Comparison of ENCODE assay signal across 15 cellular contexts in genomic region chr7:138458576-138459234, GRCh38. TPM values are rescaled to one million over a fixed set of nuclear protein-coding genes. Genes with fewer than 3 reads are reported as not detected.
DNase-seq lines count a peak whose midpoint lies in the region; ATAC-seq and TF ChIP-seq lines count a peak whose summit lies in the region.
"Had no signal": no experiment of that assay in that cellular context is flagged by ENCODE, and none has a peak within 500 bp of the region (broad histone marks: within the 10 kb centered on the region; RNA-seq: fewer than 3 reads in every experiment).

No MANE protein-coding gene starts in this region.

- H3K4me1 ChIP-seq in cardiac muscle cell (ENCODE audit: low read depth) (no peaks in the 10 kb centered on the region), MM.1S (ENCODE audit: low read length) (no peaks in the 10 kb centered on the region)

- H3K27ac ChIP-seq in cardiac muscle cell (peak overlapping the region; percentile 20), MM.1S (ENCODE audit: low read length) (no peak overlapping the region)

- no peak overlapping the region for H3K4me2 ChIP-seq in MM.1S (ENCODE audit: low read depth, low read length)

- POLR2A ChIA-PET in activated naive CD8-positive, alpha-beta T cell treated with anti-CD3 and anti-CD28 coated beads, Interleukin-2, amount 10 ng/mL, durations not matched to agents 7 days and 5 days (lab: Charles Lee) = no interaction called here

- H3K9me3 ChIP-seq in cardiac muscle cell (ENCODE audit: low read depth) (no peaks in the 10 kb centered on the region), MM.1S (replicated peaks; ENCODE audit: insufficient read depth, low read length) (no peaks in the 10 kb centered on the region)
- H3K9me3 ChIP-seq: vagina had no signal

- H2AFZ ChIP-seq in MM.1S (ENCODE audit: low read length) = no peak overlapping the region

- H4K20me1 ChIP-seq in MM.1S (ENCODE audit: insufficient read depth, low read length) = 0 out of 2 replicates have a peak, but pooled peaks cover 4% of the 10 kb centered on the region

- peaks cover 19% of the 10 kb centered on the region for H3F3A ChIP-seq in MM.1S (ENCODE audit: insufficient read depth, low read length)

- TF ChIP-seq CTCF in cardiac muscle cell (IDR thresholded peaks at IDR 0.05; ENCODE audit: low read depth, low read length) = no peak
- TF ChIP-seq CTCF in MM.1S (IDR thresholded peaks at IDR 0.05; ENCODE audit: low read length) = no peak

- DNase-seq in cardiac muscle cell (ENCODE audit: low read depth in 1 of 2, low spot score in 1 of 2) (no peak), left cardiac atrium (no peak), iPS-NIHi7 (ENCODE audit: extremely low spot score) (peak; percentile 69), MM.1S (no peak)
- DNase-seq in activated naive CD8-positive, alpha-beta T cell treated with anti-CD3 and anti-CD28 coated beads, Interleukin-2, amount 10 ng/mL, durations not matched to agents 7 days and 5 days = no peak
- DNase-seq in stimulated activated naive CD8-positive, alpha-beta T cell treated with anti-CD3 and anti-CD28 coated beads, Interleukin-15, amount 100 ng/mL, for 72 hours = no peak
- DNase-seq: activated naive CD4-positive, alpha-beta T cell treated with anti-CD3 and anti-CD28 coated beads, Interleukin-2, amount 50 U/mL, for 16 hours; NCI-H1417 treated with DMSO at 0.1 percent for 48 hours; NCI-H510A; stimulated activated CD4-positive, alpha-beta T cell treated with anti-CD3 and anti-CD28 coated beads, Interleukin-2, amount 100 ng/mL, for 48 hours; T1000 had no signal

- peaks cover 14% of the 10 kb centered on the region for H3K4me1 Mint-ChIP-seq in activated naive CD8-positive, alpha-beta T cell treated with anti-CD3 and anti-CD28 coated beads, Interleukin-2, amount 10 ng/mL, durations not matched to agents 7 days and 5 days
- peaks cover 19% of the 10 kb centered on the region for H3K4me1 Mint-ChIP-seq in stimulated activated naive CD8-positive, alpha-beta T cell treated with anti-CD3 and anti-CD28 coated beads, Interleukin-15, amount 100 ng/mL, for 72 hours

- peaks cover 28% of the 10 kb centered on the region for H3K79me2 ChIP-seq in MM.1S (ENCODE audit: low read length)

- H3K9ac ChIP-seq in MM.1S (ENCODE audit: low read length) = no peak overlapping the region

- ATAC-seq in left cardiac atrium (no peak), HG03457 (IDR thresholded peaks at IDR 0.05; ENCODE audit: unreplicated experiment) (no peak), HG03139 (IDR thresholded peaks at IDR 0.05; ENCODE audit: unreplicated experiment) (no peak)
- ATAC-seq in activated naive CD8-positive, alpha-beta T cell treated with anti-CD3 and anti-CD28 coated beads, Interleukin-2, amount 10 ng/mL, durations not matched to agents 7 days and 5 days (ENCODE audit: low read depth) = no peak
- ATAC-seq in stimulated activated naive CD8-positive, alpha-beta T cell treated with anti-CD3 and anti-CD28 coated beads, Interleukin-15, amount 100 ng/mL, for 72 hours = no peak

- H3K9me3 Mint-ChIP-seq in activated naive CD8-positive, alpha-beta T cell treated with anti-CD3 and anti-CD28 coated beads, Interleukin-2, amount 10 ng/mL, durations not matched to agents 7 days and 5 days = no peaks in the 10 kb centered on the region
- H3K9me3 Mint-ChIP-seq in stimulated activated naive CD8-positive, alpha-beta T cell treated with anti-CD3 and anti-CD28 coated beads, Interleukin-15, amount 100 ng/mL, for 72 hours = no peaks in the 10 kb centered on the region

- H3K4me3 ChIP-seq in cardiac muscle cell (peak overlapping the region; percentile 26), MM.1S (ENCODE audit: low read length) (no peak overlapping the region)

- intact Hi-C loops in left cardiac atrium (cut with DNase I) = no loop called here

- H3K27me3 ChIP-seq in cardiac muscle cell (no peaks in the 10 kb centered on the region), MM.1S (replicated peaks; ENCODE audit: insufficient read depth, low read length) (no peaks in the 10 kb centered on the region)
- H3K27me3 ChIP-seq: vagina had no signal

- peak overlapping the region; percentile 44 for H3K4me3 Mint-ChIP-seq in activated naive CD8-positive, alpha-beta T cell treated with anti-CD3 and anti-CD28 coated beads, Interleukin-2, amount 10 ng/mL, durations not matched to agents 7 days and 5 days
- peak overlapping the region; percentile 10 to 47 for H3K4me3 Mint-ChIP-seq in stimulated activated naive CD8-positive, alpha-beta T cell treated with anti-CD3 and anti-CD28 coated beads, Interleukin-15, amount 100 ng/mL, for 72 hours

- H3K9me2 ChIP-seq in MM.1S (replicated peaks; ENCODE audit: insufficient read depth, low read length) = no peaks in the 10 kb centered on the region

- H3K36me3 Mint-ChIP-seq in activated naive CD8-positive, alpha-beta T cell treated with anti-CD3 and anti-CD28 coated beads, Interleukin-2, amount 10 ng/mL, durations not matched to agents 7 days and 5 days = peaks cover 10% of the 10 kb centered on the region
- H3K36me3 Mint-ChIP-seq: IgD-negative memory B cell had no signal

- no peaks in the 10 kb centered on the region for H3K27me3 Mint-ChIP-seq in activated naive CD8-positive, alpha-beta T cell treated with anti-CD3 and anti-CD28 coated beads, Interleukin-2, amount 10 ng/mL, durations not matched to agents 7 days and 5 days
- no peaks in the 10 kb centered on the region for H3K27me3 Mint-ChIP-seq in stimulated activated naive CD8-positive, alpha-beta T cell treated with anti-CD3 and anti-CD28 coated beads, Interleukin-15, amount 100 ng/mL, for 72 hours
- H3K27me3 Mint-ChIP-seq: IgD-negative memory B cell had no signal

- no peaks in the 10 kb centered on the region for H3K36me3 ChIP-seq in cardiac muscle cell
- no peaks in the 10 kb centered on the region; the same call in 1 of the 2 replicates for H3K36me3 ChIP-seq in MM.1S (replicated peaks; ENCODE audit: insufficient read depth, low read length)
- H3K36me3 ChIP-seq: vagina had no signal

- no peak overlapping the region for H3K27ac Mint-ChIP-seq in activated naive CD8-positive, alpha-beta T cell treated with anti-CD3 and anti-CD28 coated beads, Interleukin-2, amount 10 ng/mL, durations not matched to agents 7 days and 5 days
- H3K27ac Mint-ChIP-seq in stimulated activated naive CD8-positive, alpha-beta T cell treated with anti-CD3 and anti-CD28 coated beads, Interleukin-15, amount 100 ng/mL, for 72 hours = no peak overlapping the region

RNA-seq across cellular contexts. Expression of gene TRIM24, which starts 1.4 kb away (rescaled TPM):
- 79.5 and 99.2 TPM in 2 replicates for total RNA-seq in cardiac muscle cell
- polyA plus RNA-seq in cardiac muscle cell = 113 and 130 TPM in 2 replicates
- total RNA-seq in left cardiac atrium = 10 to 100 TPM; 14.9 to 15.2 TPM
- total RNA-seq in activated naive CD8-positive, alpha-beta T cell treated with anti-CD3 and anti-CD28 coated beads, Interleukin-2, amount 10 ng/mL, durations not matched to agents 7 days and 5 days = 10 to 100 TPM; 22.6 to 22.8 TPM
